ENCODE assay signal across 8 cellular contexts in the genomic region with DNA sequence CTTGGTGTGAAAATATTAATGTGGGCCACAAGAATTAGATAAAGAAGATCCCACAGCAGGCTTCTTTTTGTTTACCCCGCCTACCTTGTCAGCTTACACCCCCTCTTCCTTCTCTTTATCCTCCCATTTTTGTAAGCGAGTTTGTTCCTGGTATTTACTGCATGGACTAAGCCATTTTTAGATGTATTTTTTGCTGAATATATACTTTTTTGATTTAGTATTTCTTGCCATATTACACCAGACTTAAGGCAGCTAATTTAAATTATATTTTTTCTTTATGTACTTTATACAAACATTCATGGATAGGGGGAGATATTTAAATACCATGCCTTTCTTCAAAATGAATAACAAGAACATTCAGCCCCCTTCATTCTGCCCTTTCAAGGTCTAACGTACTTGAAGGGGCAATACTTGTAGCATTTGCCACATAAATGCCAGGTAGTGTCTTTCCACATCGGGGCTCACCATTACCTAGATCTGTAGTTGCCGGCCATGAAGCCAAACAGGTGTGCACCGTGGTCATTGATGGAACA.
DNase-seq lines count a peak whose midpoint lies in the region; ATAC-seq and TF ChIP-seq lines count a peak whose summit lies in the region.

No MANE protein-coding gene starts in this region.

- no peaks in the 10 kb centered on the region for H3K9me3 Mint-ChIP-seq in activated T-cell treated with anti-CD3 and anti-CD28 coated beads, Interleukin-2, amount 50 U/mL, for 4 hours
- H3K9me3 Mint-ChIP-seq in activated naive CD8-positive, alpha-beta T cell treated with anti-CD3 and anti-CD28 coated beads, Interleukin-2, amount 50 U/mL, for 24 hours, result no peaks in the 10 kb centered on the region

- intact Hi-C loops in left lung (cut with DNase I) (no loop called here), tibial artery (cut with DNase I; ENCODE audit: low total_unique reads) (loop anchor here (10.0 kb wide), 1 partner anchor 101 kb away; no protein-coding TSS in a partner anchor)

- H3K36me3 ChIP-seq in left lung, result no peaks in the 10 kb centered on the region
- no peaks in the 10 kb centered on the region for H3K36me3 ChIP-seq in tibial artery

- ATAC-seq in activated T-cell treated with anti-CD3 and anti-CD28 coated beads, Interleukin-2, amount 50 U/mL, for 4 hours, result no peak
- ATAC-seq in activated naive CD8-positive, alpha-beta T cell treated with anti-CD3 and anti-CD28 coated beads, Interleukin-2, amount 50 U/mL, for 24 hours, result no peak
- ATAC-seq in left lung, result no peak

- peak overlapping the region; percentile 36 to 49 for H3K4me3 ChIP-seq in left lung
- H3K4me3 ChIP-seq in tibial artery, result peak overlapping the region; percentile 63 to 67

- no peaks in the 10 kb centered on the region for H3K36me3 Mint-ChIP-seq in activated T-cell treated with anti-CD3 and anti-CD28 coated beads, Interleukin-2, amount 50 U/mL, for 4 hours (ENCODE audit: insufficient read depth)
- no peaks in the 10 kb centered on the region for H3K36me3 Mint-ChIP-seq in activated naive CD8-positive, alpha-beta T cell treated with anti-CD3 and anti-CD28 coated beads, Interleukin-2, amount 50 U/mL, for 24 hours (ENCODE audit: low read depth)

- peak overlapping the region; percentile 94 for H3K4me3 Mint-ChIP-seq in activated T-cell treated with anti-CD3 and anti-CD28 coated beads, Interleukin-2, amount 50 U/mL, for 4 hours
- peak overlapping the region; percentile 57 for H3K4me3 Mint-ChIP-seq in activated naive CD8-positive, alpha-beta T cell treated with anti-CD3 and anti-CD28 coated beads, Interleukin-2, amount 50 U/mL, for 24 hours

- no peak for DNase-seq in activated T-cell treated with anti-CD3 and anti-CD28 coated beads, Interleukin-2, amount 50 U/mL, for 4 hours
- DNase-seq in activated T-cell treated with anti-CD3 and anti-CD28 coated beads for 4 hours (no peak), left lung (no peak), tibial artery (no peak), SHP77 treated with DMSO at 0.1 percent for 48 hours (lab: John Stamatoyannopoulos, UW) (no peak), ACHN (no peak), DMS153 (lab: John Stamatoyannopoulos, UW) (no peak)
- DNase-seq in activated naive CD8-positive, alpha-beta T cell treated with anti-CD3 and anti-CD28 coated beads, Interleukin-2, amount 50 U/mL, for 24 hours, result no peak

- peaks cover 7 to 22% of the 10 kb centered on the region in 2 donors for H3K4me1 ChIP-seq in left lung
- peaks cover 0 to 49% (median 15%) of the 10 kb centered on the region in 4 donors for H3K4me1 ChIP-seq in tibial artery

- in situ Hi-C loops in ACHN (cut with HindIII; ENCODE audit: low pct_ligation_motif_present, low pct_unique_long_range_greater_than_20kb, low sequenced_read_pairs), result no loop called here

- no peaks in the 10 kb centered on the region for H3K27me3 ChIP-seq in left lung
- H3K27me3 ChIP-seq in tibial artery, result no peaks in the 10 kb centered on the region

- no peaks in the 10 kb centered on the region for H3K9me3 ChIP-seq in left lung
- H3K9me3 ChIP-seq in tibial artery, result no peaks in the 10 kb centered on the region

- no peaks in the 10 kb centered on the region for H3K27me3 Mint-ChIP-seq in activated T-cell treated with anti-CD3 and anti-CD28 coated beads, Interleukin-2, amount 50 U/mL, for 4 hours (ENCODE audit: low read depth)
- no peaks in the 10 kb centered on the region for H3K27me3 Mint-ChIP-seq in activated naive CD8-positive, alpha-beta T cell treated with anti-CD3 and anti-CD28 coated beads, Interleukin-2, amount 50 U/mL, for 24 hours

- H3K27ac ChIP-seq in left lung (peak overlapping the region; percentile 85), tibial artery (peak overlapping the region; percentile 86 to 89)

- peak overlapping the region; percentile 73 for H3K27ac Mint-ChIP-seq in activated naive CD8-positive, alpha-beta T cell treated with anti-CD3 and anti-CD28 coated beads, Interleukin-2, amount 50 U/mL, for 24 hours

- H3K4me1 Mint-ChIP-seq in activated T-cell treated with anti-CD3 and anti-CD28 coated beads, Interleukin-2, amount 50 U/mL, for 4 hours (ENCODE audit: low read depth), result peaks cover 55% of the 10 kb centered on the region
- peaks cover 61% of the 10 kb centered on the region for H3K4me1 Mint-ChIP-seq in activated naive CD8-positive, alpha-beta T cell treated with anti-CD3 and anti-CD28 coated beads, Interleukin-2, amount 50 U/mL, for 24 hours

- no peak for TF ChIP-seq CTCF in left lung (IDR thresholded peaks at IDR 0.05)
- TF ChIP-seq CTCF in tibial artery (IDR thresholded peaks at IDR 0.05), result no peak
